ENCODE assay signal across 14 cellular contexts in genomic region chr15:63906266-63906584, GRCh38.
DNase-seq lines count a peak whose midpoint lies in the region; ATAC-seq and TF ChIP-seq lines count a peak whose summit lies in the region.
"Had no signal": no experiment of that assay in that cellular context is flagged by ENCODE, and none has a peak within 500 bp of the region (broad histone marks: within the 10 kb centered on the region; RNA-seq: fewer than 3 reads in every experiment).

No MANE protein-coding gene starts in this region.

- H3K4me1 Mint-ChIP-seq in activated naive CD4-positive, alpha-beta T cell treated with anti-CD3 and anti-CD28 coated beads, Interleukin-2, amount 50 U/mL, for 24 hours, result peaks cover 36% of the 10 kb centered on the region
- peaks cover 38% of the 10 kb centered on the region for H3K4me1 Mint-ChIP-seq in activated B cell treated with CpG ODN at 0.5 μM for 24 hours

- no peak for DNase-seq in activated naive CD4-positive, alpha-beta T cell treated with anti-CD3 and anti-CD28 coated beads, Interleukin-2, amount 50 U/mL, for 16 hours
- no peak for DNase-seq in activated B cell treated with CpG ODN at 0.5 μM for 24 hours
- no peak for DNase-seq in left lobe of liver (ENCODE audit: low spot score)
- no peak for DNase-seq in RKO (ENCODE audit: low spot score)
- DNase-seq in NCI-H2196 treated with DMSO at 0.1 percent for 48 hours (lab: John Stamatoyannopoulos, UW; ENCODE audit: unreplicated experiment), result no peak
- DNase-seq: activated CD4-positive, CD25-positive, alpha-beta regulatory T cell; effector CD4-positive, alpha-beta T cell; NCI-H2107; trophoblast cell had no signal

- POLR2A ChIA-PET in activated B cell treated with CpG ODN at 0.5 μM for 24 hours (lab: Charles Lee), result interaction anchor here (1.1 kb wide), 1 partner anchor 72 kb away, joined by 3 read pairs; the partner anchor contains the start of gene HERC1

- no peaks in the 10 kb centered on the region for H3K9me3 ChIP-seq in subcutaneous abdominal adipose tissue (ENCODE audit: control insufficient read depth in 5 of 5, low read length in 5 of 5)

- H3K4me3 ChIP-seq in subcutaneous abdominal adipose tissue (ENCODE audit: low read depth in 1 of 5, low read length in 5 of 5), result no peak overlapping the region

- no peak for TF ChIP-seq CTCF in activated B cell treated with CpG ODN at 0.5 μM for 24 hours (IDR thresholded peaks at IDR 0.05)

- H3K27ac ChIP-seq in subcutaneous abdominal adipose tissue (ENCODE audit: low read depth, low read length), result peak overlapping the region; percentile 67
- H3K27ac ChIP-seq: parathyroid adenoma had no signal

- no peaks in the 10 kb centered on the region for H3K36me3 Mint-ChIP-seq in activated naive CD4-positive, alpha-beta T cell treated with anti-CD3 and anti-CD28 coated beads, Interleukin-2, amount 50 U/mL, for 24 hours
- H3K36me3 Mint-ChIP-seq in activated B cell treated with CpG ODN at 0.5 μM for 24 hours (ENCODE audit: low read depth), result no peaks in the 10 kb centered on the region
- H3K36me3 Mint-ChIP-seq: mesothelial cell of epicardium had no signal

- peak overlapping the region; percentile 45 for H3K4me3 Mint-ChIP-seq in activated naive CD4-positive, alpha-beta T cell treated with anti-CD3 and anti-CD28 coated beads, Interleukin-2, amount 50 U/mL, for 24 hours
- H3K4me3 Mint-ChIP-seq in activated B cell treated with CpG ODN at 0.5 μM for 24 hours, result no peak overlapping the region
- H3K4me3 Mint-ChIP-seq: mesothelial cell of epicardium had no signal

- intact Hi-C loops in activated B cell treated with CpG ODN at 0.5 μM for 24 hours (cut with micrococcal nuclease), result no loop called here

- CTCF ChIA-PET in activated B cell treated with CpG ODN at 0.5 μM for 24 hours (lab: Charles Lee), result no interaction called here

- H3K36me3 ChIP-seq in subcutaneous abdominal adipose tissue (ENCODE audit: control insufficient read depth in 5 of 5, insufficient read depth in 5 of 5, low read length in 5 of 5), result peaks cover 0 to 14% (median 8%) of the 10 kb centered on the region in 5 donors

- no peaks in the 10 kb centered on the region for H3K9me3 Mint-ChIP-seq in activated naive CD4-positive, alpha-beta T cell treated with anti-CD3 and anti-CD28 coated beads, Interleukin-2, amount 50 U/mL, for 24 hours
- H3K9me3 Mint-ChIP-seq in activated B cell treated with CpG ODN at 0.5 μM for 24 hours, result no peaks in the 10 kb centered on the region
- H3K9me3 Mint-ChIP-seq: mesothelial cell of epicardium had no signal

- peak overlapping the region; percentile 89 for H3K27ac Mint-ChIP-seq in activated naive CD4-positive, alpha-beta T cell treated with anti-CD3 and anti-CD28 coated beads, Interleukin-2, amount 50 U/mL, for 24 hours
- H3K27ac Mint-ChIP-seq in activated B cell treated with CpG ODN at 0.5 μM for 24 hours, result peak overlapping the region; percentile 46
- H3K27ac Mint-ChIP-seq: mesothelial cell of epicardium had no signal

- H3K27me3 ChIP-seq in subcutaneous abdominal adipose tissue (ENCODE audit: control insufficient read depth in 5 of 5, insufficient read depth in 4 of 5, low read length in 5 of 5), result no peaks in the 10 kb centered on the region

- H3K4me1 ChIP-seq in subcutaneous abdominal adipose tissue (ENCODE audit: control insufficient read depth in 5 of 5, insufficient read depth in 5 of 5, low read length in 5 of 5), result peaks cover 12 to 66% (median 59%) of the 10 kb centered on the region in 5 donors
- H3K4me1 ChIP-seq: parathyroid adenoma had no signal

- ATAC-seq in activated B cell treated with CpG ODN at 0.5 μM for 24 hours (ENCODE audit: low read depth) (no peak), left lobe of liver (peak; percentile 14), GM19467 (IDR thresholded peaks at IDR 0.05; ENCODE audit: unreplicated experiment) (no peak)

- H3K9ac ChIP-seq in subcutaneous abdominal adipose tissue (ENCODE audit: low read length in 5 of 5), result peak overlapping the region in 2 of 5 donors; percentile 27 to 43
- H3K9ac ChIP-seq: parathyroid adenoma had no signal

- no peaks in the 10 kb centered on the region for H3K27me3 Mint-ChIP-seq in activated naive CD4-positive, alpha-beta T cell treated with anti-CD3 and anti-CD28 coated beads, Interleukin-2, amount 50 U/mL, for 24 hours
- H3K27me3 Mint-ChIP-seq in activated B cell treated with CpG ODN at 0.5 μM for 24 hours, result no peaks in the 10 kb centered on the region
